In genomic region chr11:15826826-15827225, GRCh38 we compare ENCODE assay signal across 8 cellular contexts.
A peak's percentile ranks its signal among the peaks of the same experiment; 100 is the strongest.
DNase-seq lines count a peak whose midpoint lies in the region; ATAC-seq and TF ChIP-seq lines count a peak whose summit lies in the region.

No MANE protein-coding gene starts in this region.

- no peaks in the 10 kb centered on the region for H3K36me3 ChIP-seq in heart left ventricle

- H3K4me1 Mint-ChIP-seq in effector memory CD8-positive, alpha-beta T cell (ENCODE audit: low read depth in 2 of 2): no peaks in the 10 kb centered on the region
- H3K4me1 Mint-ChIP-seq in T-helper 2 cell treated with Interferon-gamma antibody and Interleukin-4, amounts not matched to agents 5 μg/mL and 100 μg/mL, for 36 hours (ENCODE audit: low read depth): no peaks in the 10 kb centered on the region

- no peaks in the 10 kb centered on the region for H3K27me3 ChIP-seq in heart left ventricle

- peak; percentile 73 for ATAC-seq in HG03159 (IDR thresholded peaks at IDR 0.05; ENCODE audit: unreplicated experiment)
- peak in 2 of 4 donors; percentile 61 to 71 for ATAC-seq in heart left ventricle
- no peak for ATAC-seq in effector memory CD8-positive, alpha-beta T cell (replicated peaks)

- in situ Hi-C loops in SK-MEL-5 (cut with HindIII; ENCODE audit: low pct_unique_long_range_greater_than_20kb, low sequenced_read_pairs): no loop called here

- DNase-seq in stimulated activated CD4-positive, alpha-beta T cell treated with anti-CD3 and anti-CD28 coated beads, Interleukin-12 subunit alpha, Interleukin-12 subunit beta, amount 100 ng/mL, for 4 hours: peak; percentile 1
- no peak for DNase-seq in stimulated activated CD4-positive, alpha-beta T cell treated with anti-CD3 and anti-CD28 coated beads, Interleukin-4, amount 100 ng/mL, for 24 hours
- peak; percentile 85 for DNase-seq in SK-MEL-5 (ENCODE audit: low read depth, low spot score)
- DNase-seq in heart left ventricle: peak in 4 of 5 donors; percentile 35 to 80 (median 44)
- peak; percentile 71 for DNase-seq in stimulated activated CD8-positive, alpha-beta memory T cell treated with anti-CD3 and anti-CD28 coated beads, Interleukin-4, amount 100 ng/mL, for 48 hours
- no peak for DNase-seq in effector memory CD8-positive, alpha-beta T cell
- DNase-seq in T-helper 2 cell treated with Interferon-gamma antibody and Interleukin-4, amounts not matched to agents 5 μg/mL and 100 μg/mL, for 36 hours (ENCODE audit: low spot score): no peak

- TF ChIP-seq POLR2A in heart left ventricle (IDR thresholded peaks at IDR 0.05): no peak

- peaks cover 0 to 8% of the 10 kb centered on the region in 2 donors for H3K27me3 Mint-ChIP-seq in effector memory CD8-positive, alpha-beta T cell
- no peaks in the 10 kb centered on the region for H3K27me3 Mint-ChIP-seq in T-helper 2 cell treated with Interferon-gamma antibody and Interleukin-4, amounts not matched to agents 5 μg/mL and 100 μg/mL, for 36 hours (ENCODE audit: low read depth)

- intact Hi-C loops in heart left ventricle (cut with DNase I): loop anchor here in 6 of 10 donors (2.0 to 10.0 kb wide), 6 partner anchors 148 to 788 kb away; no protein-coding TSS in a partner anchor

- no peaks in the 10 kb centered on the region for H3K36me3 Mint-ChIP-seq in effector memory CD8-positive, alpha-beta T cell (ENCODE audit: insufficient read depth)
- H3K36me3 Mint-ChIP-seq in T-helper 2 cell treated with Interferon-gamma antibody and Interleukin-4, amounts not matched to agents 5 μg/mL and 100 μg/mL, for 36 hours (ENCODE audit: low read depth): no peaks in the 10 kb centered on the region

- peaks cover 0 to 61% (median 30%) of the 10 kb centered on the region in 12 donors for H3K4me1 ChIP-seq in heart left ventricle

- no peaks in the 10 kb centered on the region for H3K9me3 ChIP-seq in heart left ventricle

- H3K27ac Mint-ChIP-seq in effector memory CD8-positive, alpha-beta T cell: no peak overlapping the region
- H3K27ac Mint-ChIP-seq in T-helper 2 cell treated with Interferon-gamma antibody and Interleukin-4, amounts not matched to agents 5 μg/mL and 100 μg/mL, for 36 hours: no peak overlapping the region

- no peak overlapping the region for H3K4me3 Mint-ChIP-seq in effector memory CD8-positive, alpha-beta T cell
- H3K4me3 Mint-ChIP-seq in T-helper 2 cell treated with Interferon-gamma antibody and Interleukin-4, amounts not matched to agents 5 μg/mL and 100 μg/mL, for 36 hours: no peak overlapping the region

- TF ChIP-seq CTCF in heart left ventricle (IDR thresholded peaks at IDR 0.05): peak; percentile 53 to 77 (median 62)

- peak overlapping the region in 1 of 12 donors; percentile 62 for H3K27ac ChIP-seq in heart left ventricle

- no peak overlapping the region for H3K4me3 ChIP-seq in heart left ventricle

- H3K9me3 Mint-ChIP-seq in effector memory CD8-positive, alpha-beta T cell: peaks cover 10 to 14% of the 10 kb centered on the region in 2 donors
- H3K9me3 Mint-ChIP-seq in T-helper 2 cell treated with Interferon-gamma antibody and Interleukin-4, amounts not matched to agents 5 μg/mL and 100 μg/mL, for 36 hours: no peaks in the 10 kb centered on the region

Comparison
In these comparisons a context has a peak if more than half of its experiments do, and no peak if none do; other contexts are left out.
1. DNase-seq: peak in stimulated activated CD4-positive, alpha-beta T cell treated with anti-CD3 and anti-CD28 coated beads, Interleukin-12 subunit alpha, Interleukin-12 subunit beta, amount 100 ng/mL, for 4 hours (single experiment), SK-MEL-5 (single experiment), heart left ventricle (4 of 5) and stimulated activated CD8-positive, alpha-beta memory T cell treated with anti-CD3 and anti-CD28 coated beads, Interleukin-4, amount 100 ng/mL, for 48 hours (single experiment); none in stimulated activated CD4-positive, alpha-beta T cell treated with anti-CD3 and anti-CD28 coated beads, Interleukin-4, amount 100 ng/mL, for 24 hours (single experiment), effector memory CD8-positive, alpha-beta T cell (0 of 3) and T-helper 2 cell treated with Interferon-gamma antibody and Interleukin-4, amounts not matched to agents 5 μg/mL and 100 μg/mL, for 36 hours (single experiment).